23 cellular contexts compared by ENCODE assay signal in the genomic region with DNA sequence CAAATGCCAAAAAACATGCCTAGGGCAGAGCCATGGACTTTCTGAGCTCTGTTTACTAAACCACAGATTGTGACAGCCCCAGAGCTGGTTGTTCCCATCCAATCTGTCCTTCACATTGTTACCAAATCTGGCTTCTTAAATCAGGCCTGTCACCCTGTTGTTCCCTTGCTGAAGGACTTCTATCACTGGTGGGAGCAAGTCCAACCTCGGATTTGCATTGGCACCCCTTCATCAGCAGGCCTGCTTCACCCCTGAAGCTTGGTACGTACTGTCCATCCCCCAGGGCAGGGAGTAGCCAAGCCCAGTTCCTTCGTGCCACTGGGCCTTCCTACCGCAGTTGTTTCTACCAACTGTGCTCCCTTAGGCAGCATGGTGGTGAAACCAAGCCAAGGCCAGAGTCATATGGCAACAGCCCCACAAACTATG.
DNase-seq lines count a peak whose midpoint lies in the region; TF ChIP-seq lines count a peak whose summit lies in the region.
"Had no signal": no experiment of that assay in that cellular context is flagged by ENCODE, and none has a peak within 500 bp of the region (broad histone marks: within the 10 kb centered on the region; RNA-seq: fewer than 3 reads in every experiment).

No MANE protein-coding gene starts in this region.

- H4K8ac ChIP-seq in mesenchymal stem cell (ENCODE audit: low read length) = no peak overlapping the region

- H3K4me3 ChIP-seq in mesenchymal stem cell (ENCODE audit: insufficient read depth in 1 of 2, low read depth in 1 of 2, low read length in 2 of 2) (no peak overlapping the region), subcutaneous abdominal adipose tissue (ENCODE audit: low read depth in 1 of 5, low read length in 5 of 5) (no peak overlapping the region), spleen (no peak overlapping the region)
- H3K4me3 ChIP-seq: Peyer's patch, SJCRH30, suprapubic skin, upper lobe of left lung had no signal

- no peak overlapping the region for H2AK5ac ChIP-seq in mesenchymal stem cell (ENCODE audit: low read length, severe bottlenecking)

- H3K36me3 ChIP-seq in mesenchymal stem cell (ENCODE audit: control insufficient read depth in 1 of 2, insufficient read depth in 2 of 2, low read depth in 1 of 2, low read length in 2 of 2) (no peaks in the 10 kb centered on the region), subcutaneous abdominal adipose tissue (ENCODE audit: control insufficient read depth in 5 of 5, insufficient read depth in 5 of 5, low read length in 5 of 5) (no peaks in the 10 kb centered on the region), spleen (no peaks in the 10 kb centered on the region)
- H3K36me3 ChIP-seq: Peyer's patch, SJCRH30, suprapubic skin, upper lobe of left lung had no signal

- H2AFZ ChIP-seq in mesenchymal stem cell (ENCODE audit: low read depth, low read length) = no peak overlapping the region

- no peak overlapping the region for H3K4me2 ChIP-seq in mesenchymal stem cell (ENCODE audit: low read length, poor library complexity, severe bottlenecking)

- intact Hi-C loops in spleen (cut with DNase I; ENCODE audit: low total_unique reads) = no loop called here

- no peak for TF ChIP-seq CTCF in spleen (IDR thresholded peaks at IDR 0.05 in 8 of 11, conservative IDR thresholded peaks at IDR 0.05 in 3 of 11)

- peak overlapping the region in 1 of 2 experiments; percentile 71 for H3K18ac ChIP-seq in mesenchymal stem cell (ENCODE audit: low read depth in 1 of 2, low read length in 2 of 2)

- no peak overlapping the region for H2BK5ac ChIP-seq in mesenchymal stem cell (ENCODE audit: low read depth, low read length, poor library complexity, severe bottlenecking)

- no peak overlapping the region for H3K9ac ChIP-seq in mesenchymal stem cell (ENCODE audit: low read length)
- H3K9ac ChIP-seq in subcutaneous abdominal adipose tissue (ENCODE audit: low read length in 5 of 5) = no peak overlapping the region

- H3K14ac ChIP-seq in mesenchymal stem cell (ENCODE audit: low read length in 2 of 2) = peak overlapping the region in 1 of 2 experiments; percentile 82

- H3K27me3 ChIP-seq in mesenchymal stem cell (ENCODE audit: control insufficient read depth in 1 of 2, insufficient read depth in 1 of 2, low read length in 2 of 2) (no peaks in the 10 kb centered on the region), subcutaneous abdominal adipose tissue (ENCODE audit: control insufficient read depth in 5 of 5, insufficient read depth in 4 of 5, low read length in 5 of 5) (no peaks in the 10 kb centered on the region), spleen (replicated peaks in 1 of 7) (no peaks in the 10 kb centered on the region)
- H3K27me3 ChIP-seq: Peyer's patch, SJCRH30, suprapubic skin, upper lobe of left lung had no signal

- H3K4ac ChIP-seq in mesenchymal stem cell (ENCODE audit: low read depth in 1 of 2, low read length in 2 of 2) = no peak overlapping the region

- no peak overlapping the region for H2BK120ac ChIP-seq in mesenchymal stem cell (ENCODE audit: low read depth, low read length)

- H2BK12ac ChIP-seq in mesenchymal stem cell (ENCODE audit: low read length in 2 of 2) = peak overlapping the region in 1 of 2 experiments; percentile 88

- H2BK15ac ChIP-seq in mesenchymal stem cell (ENCODE audit: low read depth, poor library complexity, severe bottlenecking) = no peak overlapping the region

- no peak for TF ChIP-seq POLR2A in spleen (IDR thresholded peaks at IDR 0.05)

- DNase-seq in NOMO-1 treated with DMSO at 0.1 percent for 48 hours (lab: John Stamatoyannopoulos, UW; ENCODE audit: unreplicated experiment) = peak; percentile 15
- no peak for DNase-seq in NOMO-1 (lab: John Stamatoyannopoulos, UW; ENCODE audit: unreplicated experiment in 2 of 2)
- peak; percentile 89 for DNase-seq in cerebellar cortex (ENCODE audit: low spot score)
- no peak for DNase-seq in mesenchymal stem cell
- no peak for DNase-seq in spleen
- no peak for DNase-seq in SIG-M5 treated with dmso at 0.1 percent for 504 hours (lab: John Stamatoyannopoulos, UW; ENCODE audit: unreplicated experiment)
- DNase-seq in stimulated activated CD4-positive, alpha-beta T cell treated with anti-CD3 and anti-CD28 coated beads, Interleukin-2, amount 100 ng/mL, for 48 hours = no peak
- DNase-seq: activated CD4-positive, alpha-beta T cell treated with anti-CD3 and anti-CD28 coated beads for 36 hours; activated CD8-positive, alpha-beta memory T cell treated with anti-CD3 and anti-CD28 coated beads, Interleukin-2, amount 50 U/mL, for 48 hours; activated CD8-positive, alpha-beta T cell treated with anti-CD3 and anti-CD28 coated beads for 36 hours; activated naive CD4-positive, alpha-beta T cell treated with anti-CD3 and anti-CD28 coated beads, Interleukin-2, amount 50 U/mL, for 16 hours; CD4-positive, alpha-beta T cell; GOT3; hypothalamus; NCI-H1105 treated with DMSO at 0.1 percent for 48 hours; NCI-H2029; NCI-H526; Peyer's patch; SJCRH30; SW 1271; upper lobe of left lung had no signal

- no peak overlapping the region for H3K27ac ChIP-seq in mesenchymal stem cell (ENCODE audit: low read length, poor library complexity, severe bottlenecking)
- H3K27ac ChIP-seq in subcutaneous abdominal adipose tissue (ENCODE audit: low read depth, low read length) = peak overlapping the region; percentile 21
- H3K27ac ChIP-seq in spleen = no peak overlapping the region
- H3K27ac ChIP-seq: Peyer's patch, SJCRH30, suprapubic skin, upper lobe of left lung had no signal

- no peaks in the 10 kb centered on the region for H3K79me1 ChIP-seq in mesenchymal stem cell (replicated peaks; ENCODE audit: low read length, poor library complexity, severe bottlenecking)

- H3K4me1 ChIP-seq in mesenchymal stem cell (ENCODE audit: control insufficient read depth, insufficient read depth, low read depth, low read length) (peaks cover 2% of the 10 kb centered on the region), subcutaneous abdominal adipose tissue (ENCODE audit: control insufficient read depth in 5 of 5, insufficient read depth in 5 of 5, low read length in 5 of 5) (peaks cover 0 to 21% (median 14%) of the 10 kb centered on the region in 5 donors), spleen (peaks cover 0 to 16% (median 6%) of the 10 kb centered on the region in 6 donors)

- H3K23ac ChIP-seq in mesenchymal stem cell (ENCODE audit: low read length in 2 of 2) = no peak overlapping the region

- no peaks in the 10 kb centered on the region for H3K9me3 ChIP-seq in mesenchymal stem cell (ENCODE audit: control insufficient read depth, low read length)
- no peaks in the 10 kb centered on the region for H3K9me3 ChIP-seq in subcutaneous abdominal adipose tissue (ENCODE audit: control insufficient read depth in 5 of 5, low read length in 5 of 5)
- H3K9me3 ChIP-seq in spleen = peaks cover 0 to 7% (median 0%) of the 10 kb centered on the region in 8 donors
- H3K9me3 ChIP-seq: Peyer's patch, SJCRH30, suprapubic skin, upper lobe of left lung had no signal

- WGBS in mesenchymal stem cell = 96% methylated on average over 4 of the region's 4 CpGs
- WGBS in spleen, 5 donors = 89 to 97% (median 94%) methylated on average over 4 of the region's 4 CpGs

- H4K91ac ChIP-seq in mesenchymal stem cell (ENCODE audit: low read length) = peak overlapping the region; percentile 6

Comparison
In these comparisons a context has a peak if more than half of its experiments do, and no peak if none do; other contexts are left out.
1. DNase-seq: peak in NOMO-1 treated with DMSO at 0.1 percent for 48 hours (single experiment) and cerebellar cortex (single experiment); none in NOMO-1 (0 of 2), mesenchymal stem cell (single experiment), spleen (single experiment), SIG-M5 treated with dmso at 0.1 percent for 504 hours (single experiment) and stimulated activated CD4-positive, alpha-beta T cell treated with anti-CD3 and anti-CD28 coated beads, Interleukin-2, amount 100 ng/mL, for 48 hours (0 of 2).